ENCODE assay signal across 1 cellular context in the genomic region with DNA sequence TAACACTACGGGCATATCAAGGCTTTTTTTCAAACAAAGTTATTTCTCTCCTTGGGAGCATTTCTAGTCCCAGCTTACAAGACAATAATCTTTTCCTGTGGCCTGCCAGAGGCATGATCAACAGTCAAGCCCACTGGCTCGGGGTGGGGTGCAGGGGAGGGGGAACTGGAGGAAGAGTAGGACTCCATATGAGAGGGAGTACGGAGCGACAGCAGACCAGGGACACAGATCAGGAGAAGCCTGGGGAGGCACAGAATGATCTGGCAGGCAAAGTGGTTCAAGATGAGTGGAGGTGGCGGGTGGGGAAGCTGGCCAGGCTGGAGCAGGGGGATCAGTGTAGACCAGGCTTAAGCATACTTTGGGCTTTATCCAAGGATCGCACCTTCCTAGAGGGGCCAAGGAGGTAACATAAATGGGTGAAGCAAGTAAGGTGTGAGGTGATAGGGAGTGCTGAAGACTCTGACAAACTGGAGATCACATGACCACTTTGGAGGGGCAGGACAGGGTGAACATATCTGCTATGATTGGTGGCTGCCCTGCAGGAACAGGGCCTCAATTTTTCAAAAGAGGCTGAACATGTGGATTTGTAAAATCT.
TF ChIP-seq lines count a peak whose summit lies in the region.

No MANE protein-coding gene starts in this region.

TF ChIP-seq in K562, 482 proteins besides CTCF, POLR2A, EP300 and RAD21:
- TF ChIP-seq, protein P1, sequence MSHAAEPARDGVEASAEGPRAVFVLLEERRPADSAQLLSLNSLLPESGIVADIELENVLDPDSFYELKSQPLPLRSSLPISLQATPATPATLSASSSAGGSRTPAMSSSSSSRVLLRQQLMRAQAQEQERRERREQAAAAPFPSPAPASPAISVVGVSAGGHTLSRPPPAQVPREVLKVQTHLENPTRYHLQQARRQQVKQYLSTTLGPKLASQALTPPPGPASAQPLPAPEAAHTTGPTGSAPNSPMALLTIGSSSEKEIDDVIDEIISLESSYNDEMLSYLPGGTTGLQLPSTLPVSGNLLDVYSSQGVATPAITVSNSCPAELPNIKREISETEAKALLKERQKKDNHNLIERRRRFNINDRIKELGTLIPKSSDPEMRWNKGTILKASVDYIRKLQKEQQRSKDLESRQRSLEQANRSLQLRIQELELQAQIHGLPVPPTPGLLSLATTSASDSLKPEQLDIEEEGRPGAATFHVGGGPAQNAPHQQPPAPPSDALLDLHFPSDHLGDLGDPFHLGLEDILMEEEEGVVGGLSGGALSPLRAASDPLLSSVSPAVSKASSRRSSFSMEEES (CRISPR knock-in tag; IDR thresholded peaks at IDR 0.05): peak; percentile 60; the same call in 1 of the 2 replicates
- TF ChIP-seq NFIX (CRISPR knock-in tag; IDR thresholded peaks at IDR 0.05; ENCODE audit: low read depth): no peak
